In the genomic region with DNA sequence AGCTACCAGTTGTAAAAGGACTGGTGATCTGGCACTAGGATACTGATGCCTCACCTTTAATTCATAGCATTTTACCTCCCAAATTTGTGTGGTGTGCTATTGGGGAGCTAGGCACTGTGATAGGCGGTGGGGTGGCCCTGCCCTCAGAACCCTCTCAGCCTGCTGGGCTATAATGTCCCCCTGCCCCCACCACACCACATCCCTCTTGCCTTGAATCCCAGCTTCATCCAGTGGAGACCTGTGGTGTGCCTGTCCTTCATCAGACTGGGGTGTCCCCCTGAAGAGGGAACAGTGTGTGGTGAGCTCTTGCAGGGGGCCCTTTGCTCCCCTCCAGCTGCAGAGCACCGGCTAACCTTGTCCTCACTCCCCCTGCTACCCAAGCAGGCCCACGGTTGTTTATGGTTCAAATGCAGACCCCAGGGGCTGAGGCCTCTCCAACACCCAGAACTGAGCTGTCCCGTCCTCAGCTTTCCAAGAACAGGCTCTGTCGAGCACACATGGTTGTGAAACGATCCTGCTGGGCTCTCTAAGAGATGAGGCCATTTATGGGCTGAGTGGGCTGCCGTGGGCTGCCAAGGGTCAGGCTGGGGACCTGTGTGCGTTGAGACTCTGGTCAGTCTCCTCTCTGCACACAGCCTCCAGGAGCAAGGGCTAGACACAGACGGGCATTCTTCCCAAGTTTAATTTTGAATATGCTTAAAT, we compare ENCODE assay signal across 1 cellular context.
TF ChIP-seq lines count a peak whose summit lies in the region.

No MANE protein-coding gene starts in this region.

TF ChIP-seq in H1, 55 proteins besides CTCF, POLR2A, EP300 and RAD21:
- TF ChIP-seq, protein P1, sequence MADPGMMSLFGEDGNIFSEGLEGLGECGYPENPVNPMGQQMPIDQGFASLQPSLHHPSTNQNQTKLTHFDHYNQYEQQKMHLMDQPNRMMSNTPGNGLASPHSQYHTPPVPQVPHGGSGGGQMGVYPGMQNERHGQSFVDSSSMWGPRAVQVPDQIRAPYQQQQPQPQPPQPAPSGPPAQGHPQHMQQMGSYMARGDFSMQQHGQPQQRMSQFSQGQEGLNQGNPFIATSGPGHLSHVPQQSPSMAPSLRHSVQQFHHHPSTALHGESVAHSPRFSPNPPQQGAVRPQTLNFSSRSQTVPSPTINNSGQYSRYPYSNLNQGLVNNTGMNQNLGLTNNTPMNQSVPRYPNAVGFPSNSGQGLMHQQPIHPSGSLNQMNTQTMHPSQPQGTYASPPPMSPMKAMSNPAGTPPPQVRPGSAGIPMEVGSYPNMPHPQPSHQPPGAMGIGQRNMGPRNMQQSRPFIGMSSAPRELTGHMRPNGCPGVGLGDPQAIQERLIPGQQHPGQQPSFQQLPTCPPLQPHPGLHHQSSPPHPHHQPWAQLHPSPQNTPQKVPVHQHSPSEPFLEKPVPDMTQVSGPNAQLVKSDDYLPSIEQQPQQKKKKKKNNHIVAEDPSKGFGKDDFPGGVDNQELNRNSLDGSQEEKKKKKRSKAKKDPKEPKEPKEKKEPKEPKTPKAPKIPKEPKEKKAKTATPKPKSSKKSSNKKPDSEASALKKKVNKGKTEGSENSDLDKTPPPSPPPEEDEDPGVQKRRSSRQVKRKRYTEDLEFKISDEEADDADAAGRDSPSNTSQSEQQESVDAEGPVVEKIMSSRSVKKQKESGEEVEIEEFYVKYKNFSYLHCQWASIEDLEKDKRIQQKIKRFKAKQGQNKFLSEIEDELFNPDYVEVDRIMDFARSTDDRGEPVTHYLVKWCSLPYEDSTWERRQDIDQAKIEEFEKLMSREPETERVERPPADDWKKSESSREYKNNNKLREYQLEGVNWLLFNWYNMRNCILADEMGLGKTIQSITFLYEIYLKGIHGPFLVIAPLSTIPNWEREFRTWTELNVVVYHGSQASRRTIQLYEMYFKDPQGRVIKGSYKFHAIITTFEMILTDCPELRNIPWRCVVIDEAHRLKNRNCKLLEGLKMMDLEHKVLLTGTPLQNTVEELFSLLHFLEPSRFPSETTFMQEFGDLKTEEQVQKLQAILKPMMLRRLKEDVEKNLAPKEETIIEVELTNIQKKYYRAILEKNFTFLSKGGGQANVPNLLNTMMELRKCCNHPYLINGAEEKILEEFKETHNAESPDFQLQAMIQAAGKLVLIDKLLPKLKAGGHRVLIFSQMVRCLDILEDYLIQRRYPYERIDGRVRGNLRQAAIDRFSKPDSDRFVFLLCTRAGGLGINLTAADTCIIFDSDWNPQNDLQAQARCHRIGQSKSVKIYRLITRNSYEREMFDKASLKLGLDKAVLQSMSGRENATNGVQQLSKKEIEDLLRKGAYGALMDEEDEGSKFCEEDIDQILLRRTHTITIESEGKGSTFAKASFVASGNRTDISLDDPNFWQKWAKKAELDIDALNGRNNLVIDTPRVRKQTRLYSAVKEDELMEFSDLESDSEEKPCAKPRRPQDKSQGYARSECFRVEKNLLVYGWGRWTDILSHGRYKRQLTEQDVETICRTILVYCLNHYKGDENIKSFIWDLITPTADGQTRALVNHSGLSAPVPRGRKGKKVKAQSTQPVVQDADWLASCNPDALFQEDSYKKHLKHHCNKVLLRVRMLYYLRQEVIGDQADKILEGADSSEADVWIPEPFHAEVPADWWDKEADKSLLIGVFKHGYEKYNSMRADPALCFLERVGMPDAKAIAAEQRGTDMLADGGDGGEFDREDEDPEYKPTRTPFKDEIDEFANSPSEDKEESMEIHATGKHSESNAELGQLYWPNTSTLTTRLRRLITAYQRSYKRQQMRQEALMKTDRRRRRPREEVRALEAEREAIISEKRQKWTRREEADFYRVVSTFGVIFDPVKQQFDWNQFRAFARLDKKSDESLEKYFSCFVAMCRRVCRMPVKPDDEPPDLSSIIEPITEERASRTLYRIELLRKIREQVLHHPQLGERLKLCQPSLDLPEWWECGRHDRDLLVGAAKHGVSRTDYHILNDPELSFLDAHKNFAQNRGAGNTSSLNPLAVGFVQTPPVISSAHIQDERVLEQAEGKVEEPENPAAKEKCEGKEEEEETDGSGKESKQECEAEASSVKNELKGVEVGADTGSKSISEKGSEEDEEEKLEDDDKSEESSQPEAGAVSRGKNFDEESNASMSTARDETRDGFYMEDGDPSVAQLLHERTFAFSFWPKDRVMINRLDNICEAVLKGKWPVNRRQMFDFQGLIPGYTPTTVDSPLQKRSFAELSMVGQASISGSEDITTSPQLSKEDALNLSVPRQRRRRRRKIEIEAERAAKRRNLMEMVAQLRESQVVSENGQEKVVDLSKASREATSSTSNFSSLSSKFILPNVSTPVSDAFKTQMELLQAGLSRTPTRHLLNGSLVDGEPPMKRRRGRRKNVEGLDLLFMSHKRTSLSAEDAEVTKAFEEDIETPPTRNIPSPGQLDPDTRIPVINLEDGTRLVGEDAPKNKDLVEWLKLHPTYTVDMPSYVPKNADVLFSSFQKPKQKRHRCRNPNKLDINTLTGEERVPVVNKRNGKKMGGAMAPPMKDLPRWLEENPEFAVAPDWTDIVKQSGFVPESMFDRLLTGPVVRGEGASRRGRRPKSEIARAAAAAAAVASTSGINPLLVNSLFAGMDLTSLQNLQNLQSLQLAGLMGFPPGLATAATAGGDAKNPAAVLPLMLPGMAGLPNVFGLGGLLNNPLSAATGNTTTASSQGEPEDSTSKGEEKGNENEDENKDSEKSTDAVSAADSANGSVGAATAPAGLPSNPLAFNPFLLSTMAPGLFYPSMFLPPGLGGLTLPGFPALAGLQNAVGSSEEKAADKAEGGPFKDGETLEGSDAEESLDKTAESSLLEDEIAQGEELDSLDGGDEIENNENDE (IDR thresholded peaks at IDR 0.05; ENCODE audit: insufficient replicate concordance, low read length): no peak
- TF ChIP-seq CBX8 (IDR thresholded peaks at IDR 0.05; ENCODE audit: borderline replicate concordance, low read depth, low read length) (no peak), TEAD4 (IDR thresholded peaks at IDR 0.05; ENCODE audit: low read depth, low read length) (no peak), NRF1 (IDR thresholded peaks at IDR 0.05; ENCODE audit: low read depth, low read length) (no peak)
TF ChIP-seq in H1: peak in this region for 0.
